8 cellular contexts compared by ENCODE assay signal in the genomic region with DNA sequence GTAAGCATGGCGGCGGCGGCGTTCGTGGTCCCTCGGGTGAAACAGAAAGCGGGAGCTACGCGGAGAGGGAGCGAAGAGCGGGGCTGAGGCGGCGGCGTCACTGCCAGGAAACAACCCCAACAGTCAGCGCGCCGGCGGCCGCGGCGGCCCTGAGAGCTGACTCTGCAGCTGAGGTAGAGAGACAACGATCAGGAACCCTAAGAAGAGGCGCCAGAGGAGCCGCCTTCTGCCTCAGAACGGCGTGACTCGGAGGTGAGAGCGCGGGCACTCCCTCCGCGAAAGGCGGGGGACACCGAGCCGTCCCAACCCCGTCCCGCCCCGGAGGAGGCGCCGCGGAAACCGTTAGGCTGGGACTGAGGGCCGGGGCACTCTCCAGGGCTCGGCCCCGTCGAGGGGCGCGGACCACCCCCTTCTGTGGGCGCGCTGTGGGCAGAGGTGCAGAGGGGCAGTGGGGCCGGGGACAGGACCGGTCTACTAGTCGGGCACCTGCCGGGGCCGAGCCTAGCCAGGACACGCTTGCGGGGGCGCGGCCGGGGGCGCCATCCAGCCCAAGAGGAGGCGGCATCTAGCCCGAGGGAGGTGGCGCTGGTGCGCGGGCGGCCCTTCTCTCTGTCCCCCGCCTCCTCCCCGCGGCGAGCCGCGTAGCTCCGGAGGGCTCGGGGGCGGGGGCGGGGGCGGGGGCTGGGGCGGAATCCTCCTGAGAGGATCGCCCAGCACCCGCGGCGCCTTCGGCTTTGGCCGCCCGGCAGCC. TPM values are rescaled to one million over a fixed set of nuclear protein-coding genes. Genes with fewer than 3 reads are reported as not detected.
DNase-seq lines count a peak whose midpoint lies in the region; ATAC-seq, FAIRE-seq and TF ChIP-seq lines count a peak whose summit lies in the region.

No MANE protein-coding gene starts in this region.

- H3K27ac ChIP-seq in adrenal gland (peak overlapping the region; percentile 92 to 99 (median 97)), prostate gland (peak overlapping the region; percentile 98 to 99)

- no peaks in the 10 kb centered on the region for H3K9me3 ChIP-seq in adrenal gland (replicated peaks in 1 of 3)
- H3K9me3 ChIP-seq in prostate gland = no peaks in the 10 kb centered on the region

- ATAC-seq in HG02678 (IDR thresholded peaks at IDR 0.05; ENCODE audit: unreplicated experiment) = peak; percentile 66
- ATAC-seq in left cardiac atrium = peak; percentile 92 to 94

- H3K4me1 ChIP-seq in adrenal gland (replicated peaks in 1 of 2) = peaks cover 0 to 35% of the 10 kb centered on the region in 2 donors
- H3K4me1 ChIP-seq in prostate gland (replicated peaks) = no peaks in the 10 kb centered on the region

- 0% methylated on average over 2 to 85 of the region's 85 CpGs for WGBS in adrenal gland, 4 donors
- under 1% methylated on average over 58 of the region's 85 CpGs for WGBS in prostate gland

- no peaks in the 10 kb centered on the region for H3K36me3 ChIP-seq in adrenal gland (replicated peaks in 1 of 2)
- no peaks in the 10 kb centered on the region for H3K36me3 ChIP-seq in prostate gland

- TF ChIP-seq CTCF in adrenal gland (IDR thresholded peaks at IDR 0.05) = peak in 1 of 6 experiments; percentile 8
- TF ChIP-seq CTCF in prostate gland (IDR thresholded peaks at IDR 0.05) = peak in 3 of 4 experiments; percentile 1 to 10 (median 10)

- intact Hi-C loops in adrenal gland (cut with DNase I) = no loop called here
- intact Hi-C loops in left cardiac atrium (cut with DNase I) = loop anchor here in 1 of 2 donors (5.0 to 10.0 kb wide), 3 partner anchors 119 to 469 kb away; partner anchors contain the start of genes CAB39L and SETDB2
- intact Hi-C loops in prostate gland (cut with DNase I) = loop anchor here (5.0 kb wide), 2 partner anchors 121 to 271 kb away; partner anchors contain the start of gene CDADC1

- H3K4me3 ChIP-seq in adrenal gland = peak overlapping the region; percentile 66 to 97 (median 79)
- H3K4me3 ChIP-seq in prostate gland = peak overlapping the region; percentile 64 to 91

- DNase-seq in GM12892 (ENCODE audit: insufficient read length) = peak; percentile 56
- DNase-seq in NCI-H1105 (lab: John Stamatoyannopoulos, UW) = peak; percentile 61
- peak; percentile 79 for DNase-seq in T follicular helper cell (ENCODE audit: low read depth)
- peak; percentile 82 to 90 (median 85) for DNase-seq in adrenal gland
- DNase-seq in left cardiac atrium = peak; percentile 88
- DNase-seq in prostate gland (ENCODE audit: low spot score) = peak; percentile 81
- peak; percentile 81 for DNase-seq in ureter (ENCODE audit: low spot score)

- no peaks in the 10 kb centered on the region for H3K27me3 ChIP-seq in adrenal gland
- no peaks in the 10 kb centered on the region for H3K27me3 ChIP-seq in prostate gland (replicated peaks; ENCODE audit: insufficient read depth)

- FAIRE-seq in GM12892 (lab: Jason Lieb, UNC) = peak; percentile 95

- TF ChIP-seq POLR2A in GM12892 (IDR thresholded peaks at IDR 0.05; ENCODE audit: low read depth, low read length) (peak; percentile 84), adrenal gland (IDR thresholded peaks at IDR 0.05) (peak; percentile 66 to 84), prostate gland (IDR thresholded peaks at IDR 0.05) (peak; percentile 39)

RNA-seq across cellular contexts. Expression of gene FNDC3A, which starts 0.4 kb away (rescaled TPM):
- 22.9 TPM for polyA plus RNA-seq in GM12892 (2012; ENCODE audit: missing spikeins)
- 10 to 100 TPM; 42.9 to 91.2 (median 62.4) TPM for total RNA-seq in adrenal gland
- 10 to 100 TPM; 24.4 to 82.7 (median 29.5) TPM for polyA plus RNA-seq in adrenal gland
- total RNA-seq in left cardiac atrium = 10 to 100 TPM; 22.0 to 35.8 TPM
- total RNA-seq in prostate gland = 10 to 100 TPM; 38.9 to 58.2 TPM
- total RNA-seq in ureter = 76.5 TPM

Comparison
In these comparisons a context has a peak if more than half of its experiments do, and no peak if none do; other contexts are left out.
1. Peak in every context shown above with its lines: DNase-seq, ATAC-seq, H3K4me3 ChIP-seq and H3K27ac ChIP-seq.